ENCODE assay signal across 28 cellular contexts in the genomic region with DNA sequence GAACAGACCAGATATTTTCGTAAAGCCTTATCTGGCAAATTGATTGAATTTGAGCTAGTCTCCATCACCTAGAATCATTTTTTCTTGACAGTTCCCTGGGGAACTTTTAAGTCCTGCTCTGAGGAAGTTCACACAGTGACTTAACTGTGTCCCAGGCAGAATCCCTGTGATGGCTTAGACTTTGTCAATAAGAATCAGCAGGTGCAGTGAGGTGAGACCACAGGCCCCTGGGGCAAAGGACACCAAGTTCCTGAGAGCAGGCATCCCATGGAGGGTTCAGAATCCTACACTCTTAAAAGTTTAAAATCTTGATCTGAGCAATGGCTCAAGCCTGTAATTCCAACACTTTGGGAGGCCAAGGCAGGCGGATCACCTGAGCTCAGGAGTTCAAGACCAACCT.
"Had no signal": no experiment of that assay in that cellular context is flagged by ENCODE, and none has a peak within 500 bp of the region (broad histone marks: within the 10 kb centered on the region; RNA-seq: fewer than 3 reads in every experiment).

No MANE protein-coding gene starts in this region.

- H3K36me3 ChIP-seq: left lung, lower lobe of right lung, ovary, prostate gland, stomach, thyroid gland, transverse colon, upper lobe of left lung, vagina had no signal

- H3K9me3 ChIP-seq: left lung, lower lobe of right lung, ovary, prostate gland, stomach, testis, thyroid gland, transverse colon, upper lobe of left lung, vagina had no signal

- H3K4me1 ChIP-seq: prostate gland, testis, thyroid gland had no signal

- H3K27me3 ChIP-seq: left lung, ovary, stomach, testis, thyroid gland, transverse colon, upper lobe of left lung, vagina had no signal

- H3K4me3 ChIP-seq: left lung, lower lobe of right lung, ovary, prostate gland, skin epidermis, stomach, testis, thyroid gland, transverse colon, upper lobe of left lung, vagina had no signal

- H3K27ac ChIP-seq: left lung, lower lobe of right lung, ovary, prostate gland, skin epidermis, stomach, testis, thyroid gland, transverse colon, upper lobe of left lung, vagina had no signal

- ATAC-seq: left colon; left lung; lower lobe of right lung; naive thymus-derived CD8-positive, alpha-beta T cell; right cardiac atrium; sciatic nerve; stimulated activated naive B cell treated with anti-CD40 and anti-IgM and Interleukin-4, amounts not matched to agents 10 μg/mL and 1 μg/mL and 100 μg/mL, for 72 hours; stimulated activated naive CD8-positive, alpha-beta T cell treated with anti-CD3 and anti-CD28 coated beads, Interleukin-15, Interleukin-2, amounts not matched to agents 100 U/mL and 50 U/mL, for 24 hours had no signal

- DNase-seq: hippocampal formation; kidney glomerular epithelial cell; left colon; left lung; lower lobe of right lung; mammary epithelial cell; mesenchymal stem cell; naive thymus-derived CD8-positive, alpha-beta T cell; occipital lobe; ovary; posterior cingulate gyrus; retina; right cardiac atrium; stimulated activated CD4-positive, alpha-beta T cell treated with anti-CD3 and anti-CD28 coated beads, Interleukin-12 subunit alpha, Interleukin-12 subunit beta, amount 100 ng/mL, for 4 hours; stimulated activated CD4-positive, alpha-beta T cell treated with anti-CD3 and anti-CD28 coated beads, Interleukin-15, amount 100 ng/mL, for 24 hours; stimulated activated CD4-positive, alpha-beta T cell treated with anti-CD3 and anti-CD28 coated beads, Interleukin-2, amount 100 ng/mL, for 24 hours; stimulated activated CD4-positive, alpha-beta T cell treated with anti-CD3 and anti-CD28 coated beads, Interleukin-4, amount 100 ng/mL, for 1 hour; stimulated activated naive B cell treated with anti-CD40 and anti-IgM and Interleukin-4, amounts not matched to agents 10 μg/mL and 1 μg/mL and 100 μg/mL, for 72 hours; stimulated activated naive CD8-positive, alpha-beta T cell treated with anti-CD3 and anti-CD28 coated beads, Interleukin-15, Interleukin-2, amounts not matched to agents 100 U/mL and 50 U/mL, for 24 hours; stomach; testis; thyroid gland; transverse colon; upper lobe of left lung had no signal
